Comparison of ENCODE assay signal across 32 cellular contexts in the genomic region with DNA sequence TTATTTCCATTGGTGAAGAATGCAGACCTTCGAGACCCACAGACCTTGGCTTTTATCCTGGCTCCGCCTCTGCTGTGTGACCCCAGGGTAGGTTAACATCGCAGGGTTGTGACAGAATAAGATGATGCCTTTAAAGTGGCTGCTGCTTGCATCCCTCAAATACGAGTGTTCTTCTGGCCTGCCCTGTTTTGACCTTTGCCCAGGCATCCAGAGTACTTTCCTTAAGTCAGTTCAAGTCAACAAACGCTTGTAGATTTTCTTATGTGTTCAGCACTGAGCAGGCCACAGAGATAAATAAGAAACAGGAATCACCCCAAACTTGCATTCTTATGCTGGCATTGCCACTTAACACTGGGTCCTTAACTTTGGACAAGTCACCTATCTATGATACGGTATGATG. TPM values are rescaled to one million over a fixed set of nuclear protein-coding genes. Genes with fewer than 3 reads are reported as not detected.
"Had no signal": no experiment of that assay in that cellular context is flagged by ENCODE, and none has a peak within 500 bp of the region (broad histone marks: within the 10 kb centered on the region; RNA-seq: fewer than 3 reads in every experiment).

No MANE protein-coding gene starts in this region.

- H3K27ac ChIP-seq: brain microvascular endothelial cell, esophagus muscularis mucosa, foreskin keratinocyte, gastrocnemius medialis, heart left ventricle had no signal

- H3K9me3 Mint-ChIP-seq: activated CD4-positive, alpha-beta memory T cell treated with anti-CD3 and anti-CD28 coated beads, Interleukin-2, amount 10 ng/mL, durations not matched to agents 7 days and 5 days; activated CD4-positive, alpha-beta T cell treated with anti-CD3 and anti-CD28 coated beads, Interleukin-2, amount 10 ng/mL, durations not matched to agents 7 days and 5 days; activated T-cell treated with anti-CD3 and anti-CD28 coated beads, Interleukin-2, amount 50 U/mL, for 24 hours; activated T-cell treated with anti-CD3 and anti-CD28 coated beads, Interleukin-2, amount 50 U/mL, for 72 hours; central memory CD8-positive, alpha-beta T cell; effector memory CD8-positive, alpha-beta T cell; T-cell; T-helper 1 cell treated with Interleukin-12 subunit alpha and Interleukin-12 subunit beta and Interleukin-4 antibody, amounts not matched to agents 30 μg/mL and 1 μg/mL, for 36 hours; T-helper 2 cell treated with Interferon-gamma antibody and Interleukin-4, amounts not matched to agents 5 μg/mL and 100 μg/mL, for 36 hours; WTC11 had no signal

- ATAC-seq: activated T-cell treated with anti-CD3 and anti-CD28 coated beads, Interleukin-2, amount 50 U/mL, for 72 hours; effector memory CD8-positive, alpha-beta T cell; foreskin keratinocyte; heart left ventricle; T-cell; WTC11 had no signal

- H3K27me3 ChIP-seq: brain microvascular endothelial cell, esophagus muscularis mucosa, foreskin keratinocyte, gastrocnemius medialis, heart left ventricle had no signal

- H3K9me3 ChIP-seq: esophagus muscularis mucosa, gastrocnemius medialis, heart left ventricle had no signal

- H3K4me1 Mint-ChIP-seq: central memory CD8-positive, alpha-beta T cell; T-cell had no signal

- H3K27ac Mint-ChIP-seq: activated CD4-positive, alpha-beta memory T cell treated with anti-CD3 and anti-CD28 coated beads, Interleukin-2, amount 10 ng/mL, durations not matched to agents 7 days and 5 days; activated CD4-positive, alpha-beta T cell treated with anti-CD3 and anti-CD28 coated beads, Interleukin-2, amount 10 ng/mL, durations not matched to agents 7 days and 5 days; activated naive CD8-positive, alpha-beta T cell; activated T-cell treated with anti-CD3 and anti-CD28 coated beads, Interleukin-2, amount 50 U/mL, for 24 hours; activated T-cell treated with anti-CD3 and anti-CD28 coated beads, Interleukin-2, amount 50 U/mL, for 72 hours; T-cell; T-helper 1 cell treated with Interleukin-12 subunit alpha and Interleukin-12 subunit beta and Interleukin-4 antibody, amounts not matched to agents 30 μg/mL and 1 μg/mL, for 36 hours; T-helper 2 cell treated with Interferon-gamma antibody and Interleukin-4, amounts not matched to agents 5 μg/mL and 100 μg/mL, for 36 hours had no signal

- H3K4me1 ChIP-seq: gastrocnemius medialis had no signal

- H3K4me3 ChIP-seq: esophagus muscularis mucosa, gastrocnemius medialis, heart left ventricle had no signal

- H3K4me3 Mint-ChIP-seq: activated CD4-positive, alpha-beta memory T cell treated with anti-CD3 and anti-CD28 coated beads, Interleukin-2, amount 10 ng/mL, durations not matched to agents 7 days and 5 days; activated CD4-positive, alpha-beta T cell treated with anti-CD3 and anti-CD28 coated beads, Interleukin-2, amount 10 ng/mL, durations not matched to agents 7 days and 5 days; activated naive CD8-positive, alpha-beta T cell; activated T-cell treated with anti-CD3 and anti-CD28 coated beads, Interleukin-2, amount 50 U/mL, for 24 hours; activated T-cell treated with anti-CD3 and anti-CD28 coated beads, Interleukin-2, amount 50 U/mL, for 72 hours; central memory CD8-positive, alpha-beta T cell; effector memory CD8-positive, alpha-beta T cell; T-cell; T-helper 1 cell treated with Interleukin-12 subunit alpha and Interleukin-12 subunit beta and Interleukin-4 antibody, amounts not matched to agents 30 μg/mL and 1 μg/mL, for 36 hours; T-helper 2 cell treated with Interferon-gamma antibody and Interleukin-4, amounts not matched to agents 5 μg/mL and 100 μg/mL, for 36 hours; WTC11 had no signal

- H3K27me3 Mint-ChIP-seq: activated CD4-positive, alpha-beta memory T cell treated with anti-CD3 and anti-CD28 coated beads, Interleukin-2, amount 10 ng/mL, durations not matched to agents 7 days and 5 days; activated CD4-positive, alpha-beta T cell treated with anti-CD3 and anti-CD28 coated beads, Interleukin-2, amount 10 ng/mL, durations not matched to agents 7 days and 5 days; activated naive CD8-positive, alpha-beta T cell; activated T-cell treated with anti-CD3 and anti-CD28 coated beads, Interleukin-2, amount 50 U/mL, for 24 hours; central memory CD8-positive, alpha-beta T cell; effector memory CD8-positive, alpha-beta T cell; T-cell had no signal

- DNase-seq: activated CD4-positive, alpha-beta memory T cell treated with anti-CD3 and anti-CD28 coated beads, Interleukin-2, amount 10 ng/mL, durations not matched to agents 7 days and 5 days; activated CD4-positive, alpha-beta T cell treated with anti-CD3 and anti-CD28 coated beads for 1 hour; activated CD4-positive, alpha-beta T cell treated with anti-CD3 and anti-CD28 coated beads for 4 hours; activated CD4-positive, alpha-beta T cell treated with anti-CD3 and anti-CD28 coated beads, Interleukin-2, amount 10 ng/mL, durations not matched to agents 7 days and 5 days; activated CD4-positive, alpha-beta T cell treated with anti-CD3 and anti-CD28 coated beads, Interleukin-2, amount 50 U/mL, for 4 hours; activated CD8-positive, alpha-beta memory T cell treated with anti-CD3 and anti-CD28 coated beads, Interleukin-2, amount 50 U/mL, for 48 hours; activated effector memory CD4-positive, alpha-beta T cell treated with Interleukin-2 at 50 U/mL for 16 hours; activated gamma-delta T cell treated with Interleukin-2 at 50 U/mL for 16 hours; activated naive CD4-positive, alpha-beta T cell treated with anti-CD3 and anti-CD28 coated beads, Interleukin-2, amount 50 U/mL, for 16 hours; activated naive CD4-positive, alpha-beta T cell treated with Interleukin-2 at 50 U/mL for 16 hours; activated T-cell treated with anti-CD3 and anti-CD28 coated beads for 4 hours; activated T-cell treated with anti-CD3 and anti-CD28 coated beads, Interleukin-2, amount 50 U/mL, for 24 hours; activated T-cell treated with anti-CD3 and anti-CD28 coated beads, Interleukin-2, amount 50 U/mL, for 72 hours; amniotic stem cell; anterior cingulate cortex; brain microvascular endothelial cell; cortex of kidney; dermis blood vessel endothelial cell; effector CD4-positive, alpha-beta T cell; effector memory CD8-positive, alpha-beta T cell; erythroblast; foreskin keratinocyte; gastrocnemius medialis; glutamatergic neuron; heart left ventricle; T-cell had no signal

RNA-seq across cellular contexts. Expression of gene GPR21, which starts 50.2 kb away (rescaled TPM):
- polyA plus RNA-seq: foreskin keratinocyte had no signal
